Comparison of ENCODE assay signal across 8 cellular contexts in the genomic region with DNA sequence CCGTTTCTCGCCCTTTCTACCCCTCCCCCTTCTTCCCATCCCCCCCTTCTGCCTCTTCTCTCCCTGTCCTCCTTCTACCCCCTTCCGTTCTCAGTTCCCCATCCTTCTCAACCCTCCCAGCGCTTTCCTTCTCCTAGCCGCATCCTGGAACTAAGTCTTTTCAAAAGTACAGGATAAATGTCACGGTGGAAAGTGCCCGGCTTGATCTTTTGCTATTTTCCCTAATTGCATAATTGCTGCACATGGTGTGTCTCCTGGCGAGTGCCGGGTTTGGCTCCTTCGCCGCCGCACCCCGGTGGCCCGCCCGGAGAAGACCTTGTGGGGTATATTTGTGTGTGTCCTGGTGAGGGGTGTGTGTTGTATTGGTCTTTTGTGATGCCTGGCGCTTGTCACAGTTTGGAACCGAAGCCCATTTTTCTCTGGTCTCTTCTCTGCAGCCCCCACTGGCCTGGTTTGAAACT.
DNase-seq lines count a peak whose midpoint lies in the region; ATAC-seq and TF ChIP-seq lines count a peak whose summit lies in the region.

No MANE protein-coding gene starts in this region.

- peak overlapping the region; percentile 96 for H3K27ac Mint-ChIP-seq in memory B cell

- no peaks in the 10 kb centered on the region for H3F3A ChIP-seq in SU-DHL-6 (ENCODE audit: insufficient read depth)

- H3K27me3 ChIP-seq in SU-DHL-6 (ENCODE audit: low read length) (no peaks in the 10 kb centered on the region), subcutaneous abdominal adipose tissue (ENCODE audit: control insufficient read depth in 5 of 5, insufficient read depth in 4 of 5, low read length in 5 of 5) (no peaks in the 10 kb centered on the region)

- H3K27ac ChIP-seq in SU-DHL-6 (ENCODE audit: low read depth, low read length) (no peak overlapping the region), subcutaneous abdominal adipose tissue (ENCODE audit: low read depth, low read length) (peak overlapping the region; percentile 92)

- peak overlapping the region; percentile 100 for H3K4me3 Mint-ChIP-seq in memory B cell

- H3K36me3 ChIP-seq in SU-DHL-6 (ENCODE audit: low read length) (no peaks in the 10 kb centered on the region), subcutaneous abdominal adipose tissue (ENCODE audit: control insufficient read depth in 5 of 5, insufficient read depth in 5 of 5, low read length in 5 of 5) (no peaks in the 10 kb centered on the region)

- peak; percentile 24 for ATAC-seq in HG03175 (IDR thresholded peaks at IDR 0.05; ENCODE audit: unreplicated experiment)
- no peak for ATAC-seq in memory B cell (ENCODE audit: low read depth)

- H2AFZ ChIP-seq in SU-DHL-6 (ENCODE audit: low read depth, low read length, severe bottlenecking): peak overlapping the region; percentile 94

- H3K9ac ChIP-seq in SU-DHL-6 (ENCODE audit: low read length) (peak overlapping the region; percentile 89), subcutaneous abdominal adipose tissue (ENCODE audit: low read length in 5 of 5) (peak overlapping the region; percentile 74 to 92 (median 86))

- peaks cover 24% of the 10 kb centered on the region; the same call in 1 of the 2 replicates for H3K79me2 ChIP-seq in SU-DHL-6 (ENCODE audit: insufficient read depth, low read length)

- H3K36me3 Mint-ChIP-seq in memory B cell: peaks cover 5% of the 10 kb centered on the region

- peaks cover 31% of the 10 kb centered on the region for H3K4me1 Mint-ChIP-seq in memory B cell

- H3K4me2 ChIP-seq in SU-DHL-6 (ENCODE audit: low read depth, low read length, poor library complexity, severe bottlenecking): peak overlapping the region; percentile 86

- peaks cover 2 to 32% (median 25%) of the 10 kb centered on the region in 5 donors for H3K4me1 ChIP-seq in subcutaneous abdominal adipose tissue (ENCODE audit: control insufficient read depth in 5 of 5, insufficient read depth in 5 of 5, low read length in 5 of 5)

- H3K9me3 ChIP-seq in SU-DHL-6 (ENCODE audit: insufficient read depth, low read length) (no peaks in the 10 kb centered on the region), subcutaneous abdominal adipose tissue (ENCODE audit: control insufficient read depth in 5 of 5, low read length in 5 of 5) (no peaks in the 10 kb centered on the region)

- H4K20me1 ChIP-seq in SU-DHL-6 (ENCODE audit: low read depth, low read length): peaks cover 13% of the 10 kb centered on the region; the same call in 1 of the 2 replicates

- DNase-seq in NCI-H524 (lab: John Stamatoyannopoulos, UW): peak; percentile 25 to 50
- DNase-seq in NCI-H524 treated with DMSO at 0.1 percent for 48 hours (lab: John Stamatoyannopoulos, UW): no peak
- peak; percentile 1 for DNase-seq in effector CD8-positive, alpha-beta T cell (lab: John Stamatoyannopoulos, UW)
- DNase-seq in memory B cell (ENCODE audit: low spot score in 2 of 2): peak in 1 of 2 donors; percentile 39
- DNase-seq in NCI-H2081 treated with DMSO at 0.1 percent for 48 hours (lab: John Stamatoyannopoulos, UW): no peak

- H3K4me3 ChIP-seq in SU-DHL-6 (ENCODE audit: insufficient read depth, low read length, poor library complexity, severe bottlenecking) (peak overlapping the region; percentile 98), subcutaneous abdominal adipose tissue (ENCODE audit: low read depth in 1 of 5, low read length in 5 of 5) (peak overlapping the region; percentile 80 to 95 (median 91))

- no peaks in the 10 kb centered on the region for H3K27me3 Mint-ChIP-seq in memory B cell

- no peaks in the 10 kb centered on the region for H3K9me3 Mint-ChIP-seq in memory B cell

- no peak for TF ChIP-seq CTCF in SU-DHL-6 (IDR thresholded peaks at IDR 0.05; ENCODE audit: insufficient read depth, low read length, poor library complexity, severe bottlenecking)

- no peaks in the 10 kb centered on the region for H3K9me2 ChIP-seq in SU-DHL-6 (replicated peaks; ENCODE audit: insufficient read depth, low read length)

Comparison
In these comparisons a context has a peak if more than half of its experiments do, and no peak if none do; other contexts are left out.
1. DNase-seq: peak in NCI-H524 (2 of 2) and effector CD8-positive, alpha-beta T cell (single experiment); none in NCI-H524 treated with DMSO at 0.1 percent for 48 hours (single experiment) and NCI-H2081 treated with DMSO at 0.1 percent for 48 hours (single experiment).